In genomic region chr2:85597241-85597640, GRCh38 we compare ENCODE assay signal across 1 cellular context.
TF ChIP-seq lines count a peak whose summit lies in the region.

No MANE protein-coding gene starts in this region.

TF ChIP-seq in A549, 52 proteins besides CTCF, POLR2A, EP300 and RAD21:
- no peak for TF ChIP-seq EHMT2 (IDR thresholded peaks at IDR 0.05; ENCODE audit: low read depth)
- no peak for TF ChIP-seq MAX (IDR thresholded peaks at IDR 0.05)
- no peak for TF ChIP-seq TP53 (CRISPR knock-in tag; IDR thresholded peaks at IDR 0.05)
- no peak for TF ChIP-seq ZSCAN20 (CRISPR knock-in tag; IDR thresholded peaks at IDR 0.05)
- TF ChIP-seq MYC (IDR thresholded peaks at IDR 0.05; ENCODE audit: borderline replicate concordance, low read length), result no peak
